In the genomic region with DNA sequence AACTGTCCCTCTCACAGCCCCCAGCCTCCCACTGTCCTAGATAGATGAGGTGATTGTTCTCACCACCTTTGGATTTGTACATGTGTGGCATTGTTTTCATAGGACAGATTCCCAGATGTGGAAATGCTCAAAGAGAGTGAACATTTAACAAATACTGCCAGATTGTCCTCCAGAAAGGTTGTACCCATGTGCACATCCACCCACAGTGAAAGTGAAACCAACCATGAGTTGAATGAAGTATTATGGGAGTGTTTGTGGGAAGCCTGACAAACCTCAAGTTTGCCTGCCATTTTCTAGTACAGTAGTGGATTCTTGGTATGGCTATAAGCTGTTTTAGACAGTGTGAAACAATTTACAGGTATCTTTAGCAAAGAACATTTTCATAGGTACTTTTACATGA, we compare ENCODE assay signal across 7 cellular contexts. TPM values are rescaled to one million over a fixed set of nuclear protein-coding genes. Genes with fewer than 3 reads are reported as not detected.
A peak's percentile ranks its signal among the peaks of the same experiment; 100 is the strongest.
DNase-seq lines count a peak whose midpoint lies in the region; ATAC-seq, FAIRE-seq and TF ChIP-seq lines count a peak whose summit lies in the region.

No MANE protein-coding gene starts in this region.

- no peaks in the 10 kb centered on the region for H3K27me3 Mint-ChIP-seq in activated naive CD8-positive, alpha-beta T cell treated with anti-CD3 and anti-CD28 coated beads, Interleukin-2, amount 50 U/mL, for 24 hours
- H3K27me3 Mint-ChIP-seq in natural killer cell treated with Interleukin-12 subunit alpha and Interleukin-12 subunit beta and Interleukin-15 and Interleukin-18, amount 100 ng/mL, for 72 hours, result no peaks in the 10 kb centered on the region

- peak overlapping the region; percentile 45 for H3K4me3 Mint-ChIP-seq in activated naive CD8-positive, alpha-beta T cell treated with anti-CD3 and anti-CD28 coated beads, Interleukin-2, amount 50 U/mL, for 24 hours
- H3K4me3 Mint-ChIP-seq in natural killer cell treated with Interleukin-12 subunit alpha and Interleukin-12 subunit beta and Interleukin-15 and Interleukin-18, amount 100 ng/mL, for 72 hours, result peak overlapping the region; percentile 77

- no peak for TF ChIP-seq POLR2A in H54 (IDR thresholded peaks at IDR 0.05; ENCODE audit: low read depth, low read length)

- no peak for FAIRE-seq in H54 (lab: Jason Lieb, UNC)

- peak; percentile 2 for DNase-seq in activated naive CD8-positive, alpha-beta T cell treated with anti-CD3 and anti-CD28 coated beads, Interleukin-2, amount 50 U/mL, for 24 hours
- no peak for DNase-seq in natural killer cell treated with Interleukin-12 subunit alpha and Interleukin-12 subunit beta and Interleukin-15 and Interleukin-18, amount 100 ng/mL, for 72 hours (ENCODE audit: low spot score)
- DNase-seq in H54 (ENCODE audit: insufficient read length, low spot score), result no peak
- DNase-seq in NCI-H1930 (lab: John Stamatoyannopoulos, UW), result no peak
- DNase-seq in D341Med (ENCODE audit: low spot score), result no peak

- H3K4me1 Mint-ChIP-seq in activated naive CD8-positive, alpha-beta T cell treated with anti-CD3 and anti-CD28 coated beads, Interleukin-2, amount 50 U/mL, for 24 hours, result peaks cover 21% of the 10 kb centered on the region
- peaks cover 23 to 29% of the 10 kb centered on the region in 2 donors for H3K4me1 Mint-ChIP-seq in natural killer cell treated with Interleukin-12 subunit alpha and Interleukin-12 subunit beta and Interleukin-15 and Interleukin-18, amount 100 ng/mL, for 72 hours (ENCODE audit: low read depth in 2 of 2)

- H3K27ac Mint-ChIP-seq in activated naive CD8-positive, alpha-beta T cell treated with anti-CD3 and anti-CD28 coated beads, Interleukin-2, amount 50 U/mL, for 24 hours, result peak overlapping the region; percentile 59
- H3K27ac Mint-ChIP-seq in natural killer cell treated with Interleukin-12 subunit alpha and Interleukin-12 subunit beta and Interleukin-15 and Interleukin-18, amount 100 ng/mL, for 72 hours, result peak overlapping the region; percentile 67 to 76

- peaks cover 5% of the 10 kb centered on the region for H3K9me3 Mint-ChIP-seq in activated naive CD8-positive, alpha-beta T cell treated with anti-CD3 and anti-CD28 coated beads, Interleukin-2, amount 50 U/mL, for 24 hours
- no peaks in the 10 kb centered on the region for H3K9me3 Mint-ChIP-seq in natural killer cell treated with Interleukin-12 subunit alpha and Interleukin-12 subunit beta and Interleukin-15 and Interleukin-18, amount 100 ng/mL, for 72 hours

- no peaks in the 10 kb centered on the region for H3K36me3 Mint-ChIP-seq in activated naive CD8-positive, alpha-beta T cell treated with anti-CD3 and anti-CD28 coated beads, Interleukin-2, amount 50 U/mL, for 24 hours (ENCODE audit: low read depth)
- H3K36me3 Mint-ChIP-seq in natural killer cell treated with Interleukin-12 subunit alpha and Interleukin-12 subunit beta and Interleukin-15 and Interleukin-18, amount 100 ng/mL, for 72 hours, result no peaks in the 10 kb centered on the region

- ATAC-seq in GM19463 (IDR thresholded peaks at IDR 0.05; ENCODE audit: unreplicated experiment), result peak; percentile 69
- peak; percentile 64 for ATAC-seq in HG03565 (IDR thresholded peaks at IDR 0.05; ENCODE audit: unreplicated experiment)
- peak; percentile 50 for ATAC-seq in activated naive CD8-positive, alpha-beta T cell treated with anti-CD3 and anti-CD28 coated beads, Interleukin-2, amount 50 U/mL, for 24 hours
- peak; percentile 81 to 87 for ATAC-seq in natural killer cell treated with Interleukin-12 subunit alpha and Interleukin-12 subunit beta and Interleukin-15 and Interleukin-18, amount 100 ng/mL, for 72 hours

RNA-seq across cellular contexts. Expression of a gene that starts 42.7 kb away (rescaled TPM):
- 1 to 10 TPM; 1.6 to 3.2 TPM for total RNA-seq in natural killer cell treated with Interleukin-12 subunit alpha and Interleukin-12 subunit beta and Interleukin-15 and Interleukin-18, amount 100 ng/mL, for 72 hours
